8 cellular contexts compared by ENCODE assay signal in the genomic region with DNA sequence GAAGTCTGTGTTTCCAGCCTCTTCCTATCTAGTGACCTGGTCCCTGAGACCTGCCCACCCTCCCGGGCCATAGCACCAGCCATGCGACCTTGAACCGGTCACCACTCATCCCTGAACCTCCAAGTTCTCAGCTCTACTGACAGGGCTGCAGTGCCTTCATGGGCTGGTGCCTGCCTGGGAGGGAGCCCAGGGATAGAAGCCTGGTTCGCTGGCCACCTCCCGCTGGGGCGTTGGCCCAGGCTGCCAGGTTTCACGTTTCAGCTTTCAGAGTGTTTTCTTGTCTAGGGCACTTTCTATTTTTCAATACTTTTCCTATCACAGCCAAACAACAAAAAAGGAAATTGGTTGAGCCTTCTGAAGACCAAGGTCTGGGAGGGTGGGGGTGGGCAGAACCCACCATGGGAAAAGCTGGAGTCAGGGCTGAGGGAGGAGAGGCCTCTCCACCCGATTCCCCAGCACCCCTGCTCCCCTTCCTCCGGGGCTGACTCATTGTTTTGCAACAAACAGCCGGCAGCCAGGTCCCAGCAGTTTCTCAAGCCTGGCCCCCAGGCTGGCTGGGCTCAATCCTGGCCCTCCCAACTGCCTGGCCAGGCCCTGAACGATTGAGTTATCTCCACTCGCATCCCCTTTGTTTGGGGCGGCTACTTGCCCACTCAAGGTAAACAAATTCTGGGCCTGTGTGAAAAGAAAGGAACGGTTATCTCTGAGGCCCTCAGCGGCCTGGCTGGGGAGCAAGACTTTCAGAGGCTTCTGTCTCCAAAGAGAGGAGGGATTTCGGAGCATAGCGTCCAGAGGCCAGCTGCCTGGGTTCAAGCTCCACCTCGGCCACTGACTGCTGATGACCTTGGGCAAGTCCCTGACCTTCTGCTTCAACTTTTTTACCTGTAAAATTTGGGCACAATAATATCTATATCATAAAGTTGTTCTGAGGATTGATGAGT. TPM values are rescaled to one million over a fixed set of nuclear protein-coding genes. Genes with fewer than 3 reads are reported as not detected.
DNase-seq lines count a peak whose midpoint lies in the region; ATAC-seq, FAIRE-seq and TF ChIP-seq lines count a peak whose summit lies in the region.

No MANE protein-coding gene starts in this region.

- H3K4me3 Mint-ChIP-seq in CD4-positive, alpha-beta memory T cell: peak overlapping the region in 7 of 8 donors; percentile 54 to 82 (median 72)
- peak overlapping the region; percentile 52 for H3K4me3 Mint-ChIP-seq in T-helper 2 cell treated with Interferon-gamma antibody and Interleukin-4, amounts not matched to agents 5 μg/mL and 100 μg/mL, for 36 hours

- peak overlapping the region; percentile 95 for H2BK20ac ChIP-seq in H1 (ENCODE audit: low read length)

- FAIRE-seq in H1 (lab: Jason Lieb, UNC): no peak

- peaks cover 58 to 80% (median 70%) of the 10 kb centered on the region in 4 donors for H3K4me1 Mint-ChIP-seq in CD4-positive, alpha-beta memory T cell
- H3K4me1 Mint-ChIP-seq in T-helper 2 cell treated with Interferon-gamma antibody and Interleukin-4, amounts not matched to agents 5 μg/mL and 100 μg/mL, for 36 hours (ENCODE audit: low read depth): peaks cover 55% of the 10 kb centered on the region

- H3K27ac Mint-ChIP-seq in CD4-positive, alpha-beta memory T cell: peak overlapping the region; percentile 93 to 99 (median 98)
- H3K27ac Mint-ChIP-seq in T-helper 2 cell treated with Interferon-gamma antibody and Interleukin-4, amounts not matched to agents 5 μg/mL and 100 μg/mL, for 36 hours: peak overlapping the region; percentile 90

- H3K23ac ChIP-seq in H1 (ENCODE audit: insufficient read length) (no peak overlapping the region), mesendoderm (ENCODE audit: low read length) (no peak overlapping the region)

- POLR2A ChIA-PET in CD4-positive, alpha-beta memory T cell (lab: Charles Lee; ENCODE audit: partially characterized antibody): interaction anchor here (1.0 to 65.0 kb wide), 6 partner anchors 8 to 398 kb away, joined by 3 to 6960 read pairs (median 14); a partner anchor contains a TSS
- POLR2A ChIA-PET in H1 (lab: Charles Lee; ENCODE audit: partially characterized antibody): interaction anchor here (0.7 to 4.4 kb wide), 12 partner anchors 10 to 254 kb away, joined by 3 to 52 read pairs (median 4); a partner anchor contains a TSS

- TF ChIP-seq CTCF in H1 (IDR thresholded peaks at IDR 0.05; ENCODE audit: control extremely low read depth in 1 of 3, insufficient read depth in 1 of 3, low read depth in 1 of 3, low read length in 3 of 3) (no peak), upper lobe of right lung (IDR thresholded peaks at IDR 0.05) (no peak)

- no peaks in the 10 kb centered on the region for H3K9me3 ChIP-seq in CD4-positive, alpha-beta memory T cell (ENCODE audit: control insufficient read depth in 1 of 2, low read length in 2 of 2)
- H3K9me3 ChIP-seq in H1 (ENCODE audit: insufficient read depth in 2 of 2, low read depth in 1 of 2, low read length in 1 of 2) (peaks cover 29 to 31% of the 10 kb centered on the region in 2 experiments), upper lobe of right lung (no peaks in the 10 kb centered on the region)

- H3K79me1 ChIP-seq in H1 (ENCODE audit: low read depth, low read length) (no peaks in the 10 kb centered on the region), mesendoderm (ENCODE audit: low read length) (no peaks in the 10 kb centered on the region)

- H3K23me2 ChIP-seq in H1 (ENCODE audit: low read depth, low read length): no peaks in the 10 kb centered on the region

- H4K5ac ChIP-seq in H1 (ENCODE audit: insufficient read length, low read depth, low read length): peak overlapping the region; percentile 79
- H4K5ac ChIP-seq in mesendoderm (ENCODE audit: low read length): no peak overlapping the region

- ATAC-seq in upper lobe of right lung (peak; percentile 86), GM18511 (IDR thresholded peaks at IDR 0.05; ENCODE audit: unreplicated experiment) (no peak)

- peak overlapping the region; percentile 81; the same call in 1 of the 2 replicates for H4K8ac ChIP-seq in H1 (ENCODE audit: extremely low read depth, insufficient read depth, low read length)
- no peak overlapping the region for H4K8ac ChIP-seq in mesendoderm (ENCODE audit: low read depth, low read length)

- H3K4me2 ChIP-seq in H1 (ENCODE audit: insufficient read depth in 1 of 2, low read depth in 2 of 2, low read length in 2 of 2) (peak overlapping the region; percentile 45 to 48), mesendoderm (ENCODE audit: low read length) (no peak overlapping the region)

- peak overlapping the region; percentile 98 for H4K91ac ChIP-seq in H1 (replicated peaks; ENCODE audit: insufficient read length, low read length)

- H2AK5ac ChIP-seq in H1 (ENCODE audit: low read depth, low read length) (no peak overlapping the region), mesendoderm (ENCODE audit: low read length) (no peak overlapping the region)

- H2BK12ac ChIP-seq in H1 (ENCODE audit: low read depth, low read length): peak overlapping the region; percentile 98

- H3K36me3 Mint-ChIP-seq in CD4-positive, alpha-beta memory T cell: peaks cover 6% of the 10 kb centered on the region in 2 donors
- H3K36me3 Mint-ChIP-seq in T-helper 2 cell treated with Interferon-gamma antibody and Interleukin-4, amounts not matched to agents 5 μg/mL and 100 μg/mL, for 36 hours (ENCODE audit: low read depth): peaks cover 1% of the 10 kb centered on the region

- H3K4ac ChIP-seq in H1 (replicated peaks; ENCODE audit: insufficient read length, low read depth, low read length) (peak overlapping the region; percentile 10), mesendoderm (ENCODE audit: low read depth, low read length) (peak overlapping the region; percentile 73)

- H3K36me3 ChIP-seq in CD4-positive, alpha-beta memory T cell (ENCODE audit: insufficient read depth, low read length): no peaks in the 10 kb centered on the region
- H3K36me3 ChIP-seq in H1 (ENCODE audit: control insufficient read depth in 2 of 4, insufficient read depth in 4 of 4, low read length in 3 of 4) (no peaks in the 10 kb centered on the region), mesendoderm (ENCODE audit: control insufficient read depth, insufficient read depth, low read length) (no peaks in the 10 kb centered on the region), upper lobe of right lung (no peaks in the 10 kb centered on the region)

- H3K9ac ChIP-seq in H1 (replicated peaks in 1 of 4; ENCODE audit: extremely low read depth in 1 of 4, low read depth in 3 of 4, low read length in 3 of 4): peak overlapping the region in 2 of 4 experiments; percentile 21 to 31; a peak in 2 of 7 replicates
- peak overlapping the region; percentile 54 for H3K9ac ChIP-seq in mesendoderm (ENCODE audit: low read length)

- intact Hi-C loops in CD4-positive, alpha-beta memory T cell (cut with micrococcal nuclease): no loop called here
- intact Hi-C loops in upper lobe of right lung (cut with DNase I): no loop called here

- H2BK120ac ChIP-seq in H1 (replicated peaks; ENCODE audit: low read depth, low read length): peak overlapping the region; percentile 95
- peak overlapping the region; percentile 40 for H2BK120ac ChIP-seq in mesendoderm (ENCODE audit: low read depth, low read length)

- H3K27ac ChIP-seq in CD4-positive, alpha-beta memory T cell (ENCODE audit: low read depth, low read length): peak overlapping the region; percentile 53
- peak overlapping the region; percentile 80 for H3K27ac ChIP-seq in H1 (ENCODE audit: low read depth, low read length)
- peak overlapping the region; percentile 76 for H3K27ac ChIP-seq in mesendoderm (ENCODE audit: low read depth, low read length)
- H3K27ac ChIP-seq in upper lobe of right lung: peak overlapping the region; percentile 85

- H3K4me1 ChIP-seq in CD4-positive, alpha-beta memory T cell (ENCODE audit: insufficient read depth, low read length): peaks cover 84% of the 10 kb centered on the region
- H3K4me1 ChIP-seq in H1 (replicated peaks in 1 of 4; ENCODE audit: control insufficient read depth in 3 of 4, insufficient read depth in 4 of 4, low read length in 3 of 4): peaks cover 13 to 32% (median 27%) of the 10 kb centered on the region in 4 experiments
- peaks cover 8% of the 10 kb centered on the region for H3K4me1 ChIP-seq in mesendoderm (ENCODE audit: control insufficient read depth, low read depth, low read length)
- peaks cover 33% of the 10 kb centered on the region for H3K4me1 ChIP-seq in upper lobe of right lung

- no peak overlapping the region for H3K14ac ChIP-seq in H1 (ENCODE audit: insufficient read length)

- no peaks in the 10 kb centered on the region for H3K27me3 ChIP-seq in CD4-positive, alpha-beta memory T cell (ENCODE audit: insufficient read depth, low read length)
- H3K27me3 ChIP-seq in H1 (replicated peaks in 1 of 4; ENCODE audit: control insufficient read depth in 3 of 4, extremely low read depth in 1 of 4, insufficient read depth in 3 of 4, low read length in 3 of 4): no peaks in the 10 kb centered on the region
- no peaks in the 10 kb centered on the region for H3K27me3 ChIP-seq in mesendoderm (ENCODE audit: insufficient read depth, low read length, poor library complexity)
- no peaks in the 10 kb centered on the region for H3K27me3 ChIP-seq in upper lobe of right lung

- H2BK15ac ChIP-seq in H1 (ENCODE audit: low read length): peak overlapping the region; percentile 46; the same call in 1 of the 2 replicates
- peak overlapping the region; percentile 3 for H2BK15ac ChIP-seq in mesendoderm (replicated peaks; ENCODE audit: low read depth)

- peak; percentile 71 for TF ChIP-seq EP300 in Ishikawa (IDR thresholded peaks at IDR 0.05; ENCODE audit: borderline replicate concordance)
- TF ChIP-seq EP300 in H1 (IDR thresholded peaks at IDR 0.05; ENCODE audit: borderline replicate concordance in 1 of 2, low read depth in 2 of 2, low read length in 2 of 2): no peak

- H3K79me2 ChIP-seq in H1 (ENCODE audit: control insufficient read depth in 1 of 2, insufficient read depth in 2 of 2, low read length in 2 of 2): no peaks in the 10 kb centered on the region
- H3K79me2 ChIP-seq in mesendoderm (ENCODE audit: control insufficient read depth, insufficient read depth, low read length): no peaks in the 10 kb centered on the region

- DNase-seq in CD4-positive, alpha-beta memory T cell: peak in 1 of 5 donors; percentile 61
- DNase-seq in T-helper 2 cell treated with Interferon-gamma antibody and Interleukin-4, amounts not matched to agents 5 μg/mL and 100 μg/mL, for 36 hours (ENCODE audit: low spot score): no peak
- DNase-seq in H1 (ENCODE audit: low read depth in 1 of 2, low spot score in 2 of 2) (peak; percentile 63 to 70), mesendoderm (peak; percentile 97), upper lobe of right lung (peak; percentile 82), NCI-H1048 (lab: John Stamatoyannopoulos, UW) (no peak)

- 21% methylated on average over 17 of the region's 18 CpGs; no CpG with 5 or more reads in 1 of the 2 experiments for WGBS in H1 (ENCODE audit: extremely low coverage in 1 of 2, insufficient coverage in 1 of 2, insufficient read length in 1 of 2, insufficient replicate concordance in 2 of 2, low coverage in 1 of 2, low lambda C conversion rate in 2 of 2, missing lambda C conversion rate in 1 of 2), 2 experiments
- WGBS in mesendoderm (ENCODE audit: extremely low coverage, insufficient coverage, low lambda C conversion rate): no CpG with 5 or more reads among the region's 18 CpGs

- H3K9me3 Mint-ChIP-seq in CD4-positive, alpha-beta memory T cell: peaks cover 0 to 3% (median 0%) of the 10 kb centered on the region in 8 donors
- H3K9me3 Mint-ChIP-seq in T-helper 2 cell treated with Interferon-gamma antibody and Interleukin-4, amounts not matched to agents 5 μg/mL and 100 μg/mL, for 36 hours: no peaks in the 10 kb centered on the region

- peak overlapping the region in 1 of 2 donors; percentile 7 for H3K4me3 ChIP-seq in CD4-positive, alpha-beta memory T cell (ENCODE audit: low read length in 2 of 2)
- H3K4me3 ChIP-seq in H1 (ENCODE audit: extremely low read depth in 1 of 4, insufficient read depth in 2 of 4, low read depth in 3 of 4, low read length in 4 of 4) (peak overlapping the region in 2 of 4 experiments; percentile 19 to 35; a peak in 4 of 8 replicates), mesendoderm (ENCODE audit: low read length) (no peak overlapping the region), upper lobe of right lung (no peak overlapping the region)

- TF ChIP-seq RAD21 in Ishikawa (IDR thresholded peaks at IDR 0.05; ENCODE audit: low read depth) (peak; percentile 30; the same call in 1 of the 2 replicates), H1 (IDR thresholded peaks at IDR 0.05 in 1 of 2, conservative IDR thresholded peaks at IDR 0.05 in 1 of 2; ENCODE audit: low read depth in 2 of 2, low read length in 2 of 2) (no peak)

- H2BK5ac ChIP-seq in H1 (ENCODE audit: low read depth, low read length) (peak overlapping the region; percentile 87), mesendoderm (ENCODE audit: low read length) (peak overlapping the region; percentile 93)

- H3K27me3 Mint-ChIP-seq in CD4-positive, alpha-beta memory T cell: no peaks in the 10 kb centered on the region
- no peaks in the 10 kb centered on the region for H3K27me3 Mint-ChIP-seq in T-helper 2 cell treated with Interferon-gamma antibody and Interleukin-4, amounts not matched to agents 5 μg/mL and 100 μg/mL, for 36 hours (ENCODE audit: low read depth)

- H2AFZ ChIP-seq in H1 (ENCODE audit: low read length): no peak overlapping the region

- no peak overlapping the region for H3K56ac ChIP-seq in H1 (replicated peaks; ENCODE audit: insufficient read length, low read depth, low read length)
- peak overlapping the region; percentile 63 for H3K56ac ChIP-seq in mesendoderm (ENCODE audit: low read length)

- peak in 1 of 2 experiments; percentile 65; a peak in 1 of 3 replicates for TF ChIP-seq POLR2A in H1 (IDR thresholded peaks at IDR 0.05; ENCODE audit: control extremely low read depth in 1 of 2, low read depth in 2 of 2, low read length in 2 of 2)

- CTCF ChIA-PET in CD4-positive, alpha-beta memory T cell (lab: Charles Lee; ENCODE audit: partially characterized antibody): interaction anchor here (1.5 to 18.8 kb wide), 6 partner anchors 9 to 49 kb away, joined by 3 to 361 read pairs (median 122); a partner anchor contains a TSS
- CTCF ChIA-PET in H1 (lab: Charles Lee; ENCODE audit: partially characterized antibody): interaction anchor here (0.6 to 6.8 kb wide), 15 partner anchors 10 to 246 kb away, joined by 3 to 85 read pairs (median 6); a partner anchor contains a TSS

- H3K18ac ChIP-seq in H1 (ENCODE audit: extremely low read depth, low read length) (peak overlapping the region; percentile 97), mesendoderm (ENCODE audit: low read length) (peak overlapping the region; percentile 55)

- no peaks in the 10 kb centered on the region for H4K20me1 ChIP-seq in H1 (replicated peaks in 1 of 2; ENCODE audit: control insufficient read depth in 1 of 2, insufficient read depth in 2 of 2, low read length in 2 of 2)

RNA-seq across cellular contexts. Expression of a gene that starts 47.5 kb away (rescaled TPM):
- total RNA-seq in CD4-positive, alpha-beta memory T cell: 100 to 1,000 TPM; 456 to 464 TPM
- polyA plus RNA-seq in CD4-positive, alpha-beta memory T cell: 100 to 1,000 TPM; 271 to 523 TPM
- 102 and 109 TPM in 2 replicates for total RNA-seq in H1 (2021; fragmentation: NEBNext Ultra II Directional; extraction: Animal tissue kit (Norgen Biotek cat#: 25700))
- polyA plus RNA-seq in H1 (2011; rRNA removed): 13.4 and 15.6 TPM in 2 replicates
- 10.6 TPM for polyA plus RNA-seq in H1 (2011; cell fraction: cytosol; rRNA removed)
- polyA plus RNA-seq in H1 (2011; cell fraction: nucleus; rRNA removed): 10.7 TPM
- polyA plus RNA-seq in H1 (2012, experiment 1 of 2): 31.8 to 48.4 TPM (median 38.8 TPM) in 4 replicates
- polyA plus RNA-seq in H1 (2012, experiment 2 of 2): 44.9 TPM
- 57.0 TPM for polyA plus RNA-seq in H1 (2013, experiment 1 of 2)
- 62.5 TPM for polyA plus RNA-seq in H1 (2013, experiment 2 of 2)
- polyA minus RNA-seq in H1 (2011; rRNA and poly(A)+ RNA removed): 4.5 and 4.8 TPM in 2 replicates
- 29.6 TPM for polyA minus RNA-seq in H1 (2011; cell fraction: cytosol; rRNA and poly(A)+ RNA removed)
- 20.3 TPM for polyA minus RNA-seq in H1 (2011; cell fraction: nucleus; rRNA and poly(A)+ RNA removed)
- 71.1 TPM for polyA plus RNA-seq in mesendoderm (2013, experiment 1 of 2)
- 70.6 TPM for polyA plus RNA-seq in mesendoderm (2013, experiment 2 of 2)
- 139 TPM for total RNA-seq in upper lobe of right lung

Comparison
In these comparisons a context has a peak if more than half of its experiments do, and no peak if none do; other contexts are left out.
1. DNase-seq: peak in H1 (2 of 2), mesendoderm (single experiment) and upper lobe of right lung (single experiment); none in T-helper 2 cell treated with Interferon-gamma antibody and Interleukin-4, amounts not matched to agents 5 μg/mL and 100 μg/mL, for 36 hours (single experiment) and NCI-H1048 (single experiment).
2. Peak in every context shown above with its lines, with median percentiles within 50 percentile points of each other: H3K27ac ChIP-seq.